Comparison of ENCODE assay signal across 10 cellular contexts in the genomic region with DNA sequence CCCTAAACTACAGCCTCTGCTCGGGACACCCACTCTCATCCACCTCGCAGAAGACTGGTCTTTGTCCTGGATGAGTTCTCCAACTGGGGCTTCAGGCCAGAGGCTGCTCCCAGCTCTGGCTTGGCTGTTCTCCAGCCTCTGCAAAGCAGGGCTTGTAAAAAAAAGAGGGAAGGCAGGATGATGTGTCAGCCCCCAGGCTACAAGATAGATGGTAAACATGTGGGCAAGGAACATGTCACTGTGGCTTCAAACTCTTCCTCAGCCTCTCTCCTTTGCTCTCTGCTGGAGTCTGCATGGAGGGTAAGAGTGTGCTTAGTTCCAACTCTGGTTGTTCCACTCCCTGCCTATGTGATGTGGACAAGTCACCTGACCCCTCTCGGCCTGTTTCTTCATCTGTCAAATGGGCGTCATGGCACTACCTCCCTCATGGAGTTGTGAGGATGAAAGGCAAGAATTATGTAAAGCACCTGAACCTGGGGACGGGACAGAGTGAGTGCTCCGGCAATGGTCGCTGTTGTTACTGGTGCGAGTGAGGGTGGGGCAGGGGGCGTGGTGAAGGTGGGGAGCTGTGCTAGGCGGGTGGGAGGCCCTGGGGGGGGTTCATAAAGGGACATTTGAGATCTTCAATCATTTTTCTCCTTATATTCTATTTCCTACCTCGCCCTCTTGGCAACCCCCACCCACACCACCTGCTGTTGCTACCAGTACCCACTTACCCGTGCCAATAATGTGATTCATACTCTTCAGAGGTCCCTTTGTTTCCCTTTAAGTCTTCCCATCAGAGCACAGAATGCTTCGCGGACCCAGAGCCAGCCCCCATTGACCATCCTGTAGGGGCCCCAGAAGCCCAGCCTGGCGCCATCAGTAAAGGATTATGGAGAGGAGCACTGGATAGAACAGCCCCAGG. TPM values are rescaled to one million over a fixed set of nuclear protein-coding genes. Genes with fewer than 3 reads are reported as not detected.
A peak's percentile ranks its signal among the peaks of the same experiment; 100 is the strongest.
DNase-seq lines count a peak whose midpoint lies in the region; TF ChIP-seq lines count a peak whose summit lies in the region.
"Had no signal": no experiment of that assay in that cellular context is flagged by ENCODE, and none has a peak within 500 bp of the region (broad histone marks: within the 10 kb centered on the region; RNA-seq: fewer than 3 reads in every experiment).

No MANE protein-coding gene starts in this region.

- H3K4me3 Mint-ChIP-seq in type B pancreatic cell: peak overlapping the region; percentile 62
- H3K4me3 Mint-ChIP-seq: T-cell had no signal

- DNase-seq in NCI-H748 (lab: John Stamatoyannopoulos, UW; ENCODE audit: unreplicated experiment): peak; percentile 46
- no peak for DNase-seq in NCI-H748 treated with DMSO at 0.1 percent for 48 hours (lab: John Stamatoyannopoulos, UW)
- DNase-seq in RPMI7951 (ENCODE audit: low read depth): peak; percentile 97
- peak; percentile 33 to 49 for DNase-seq in fibroblast of lung (ENCODE audit: low read depth in 2 of 2)
- DNase-seq in type B pancreatic cell (ENCODE audit: extremely low spot score, unreplicated experiment): no peak
- no peak for DNase-seq in NCI-H2081 (lab: John Stamatoyannopoulos, UW)
- DNase-seq in DMS79 (lab: John Stamatoyannopoulos, UW): no peak
- no peak for DNase-seq in stimulated activated CD4-positive, alpha-beta T cell treated with anti-CD3 and anti-CD28 coated beads, Interleukin-2, amount 100 ng/mL, for 24 hours

- H3K9me3 ChIP-seq in fibroblast of lung (ENCODE audit: control insufficient read depth, insufficient read depth, low read depth, low read length): no peaks in the 10 kb centered on the region
- H3K9me3 ChIP-seq: BLaER1 had no signal

- no peak overlapping the region for H3K27ac ChIP-seq in fibroblast of lung (ENCODE audit: insufficient read depth, low read length)
- H3K27ac ChIP-seq: BLaER1 had no signal

- H3K4me1 ChIP-seq in fibroblast of lung (ENCODE audit: control insufficient read depth, extremely low read depth, insufficient read depth, low read length): no peaks in the 10 kb centered on the region

- H3K27me3 ChIP-seq in fibroblast of lung (ENCODE audit: control insufficient read depth, insufficient read depth, low read length): no peaks in the 10 kb centered on the region
- H3K27me3 ChIP-seq: BLaER1 had no signal

- TF ChIP-seq CTCF in fibroblast of lung (conservative IDR thresholded peaks at IDR 0.05 in 1 of 2, IDR thresholded peaks at IDR 0.05 in 1 of 2; ENCODE audit: low read depth in 1 of 2, low read length in 2 of 2) (no peak), type B pancreatic cell (conservative IDR thresholded peaks at IDR 0.05) (no peak)

- no peaks in the 10 kb centered on the region for H3K27me3 Mint-ChIP-seq in type B pancreatic cell

- peaks cover 12% of the 10 kb centered on the region for H3K4me1 Mint-ChIP-seq in type B pancreatic cell (ENCODE audit: unreplicated experiment)

- H3K36me3 Mint-ChIP-seq in type B pancreatic cell: peaks cover 14% of the 10 kb centered on the region
- H3K36me3 Mint-ChIP-seq: T-cell had no signal

- H3K4me2 ChIP-seq in fibroblast of lung (ENCODE audit: extremely low read depth, insufficient read depth, low read length): no peak overlapping the region
- H3K4me2 ChIP-seq: BLaER1 had no signal

- H3K9me3 Mint-ChIP-seq in type B pancreatic cell: no peaks in the 10 kb centered on the region
- H3K9me3 Mint-ChIP-seq: T-cell had no signal

- no peak overlapping the region for H3K4me3 ChIP-seq in fibroblast of lung (replicated peaks in 1 of 4; ENCODE audit: control extremely low read depth in 1 of 4, insufficient read depth in 1 of 4, low read depth in 3 of 4, low read length in 4 of 4)
- H3K4me3 ChIP-seq: BLaER1 had no signal

- H3K27ac Mint-ChIP-seq in type B pancreatic cell: peak overlapping the region; percentile 85
- H3K27ac Mint-ChIP-seq: T-cell had no signal

- no peaks in the 10 kb centered on the region for H3K79me2 ChIP-seq in fibroblast of lung (ENCODE audit: control insufficient read depth, insufficient read depth, low read length)

- no peak overlapping the region for H3K9ac ChIP-seq in fibroblast of lung (ENCODE audit: insufficient read depth, low read length)
- H3K9ac ChIP-seq: BLaER1 had no signal

- no peak overlapping the region for H2AFZ ChIP-seq in fibroblast of lung (ENCODE audit: low read length)

- H4K20me1 ChIP-seq in fibroblast of lung (ENCODE audit: control insufficient read depth, extremely low read depth, insufficient read depth, low read length): no peaks in the 10 kb centered on the region
- H4K20me1 ChIP-seq: BLaER1 had no signal

- no peaks in the 10 kb centered on the region for H3K36me3 ChIP-seq in fibroblast of lung (ENCODE audit: control insufficient read depth, insufficient read depth, low read length)

RNA-seq across cellular contexts. Expression of a gene that starts 6.8 kb away (rescaled TPM):
- total RNA-seq in RPMI7951 (2014; rRNA removed; shearing (Covaris generic)): 4.4 and 4.6 TPM in 2 replicates
- total RNA-seq in fibroblast of lung (12.6 and 15.0 TPM in 2 replicates), type B pancreatic cell (ENCODE audit: low replicate concordance) (14.1 and 18.7 TPM in 2 replicates)
- polyA plus RNA-seq in fibroblast of lung: 4.9 and 5.3 TPM in 2 replicates
- polyA plus RNA-seq in fibroblast of lung (2012): 4.0 and 4.5 TPM in 2 replicates
- 4.9 and 10.7 TPM in 2 replicates for polyA minus RNA-seq in fibroblast of lung (ENCODE audit: low replicate concordance)

RNA-seq across cellular contexts. Expression of a gene that starts 20.4 kb away (rescaled TPM):
- total RNA-seq in RPMI7951 (2014; rRNA removed; shearing (Covaris generic)): 23.8 and 25.9 TPM in 2 replicates
- 7.2 and 11.4 TPM in 2 replicates for total RNA-seq in fibroblast of lung
- 4.6 and 6.3 TPM in 2 replicates for polyA plus RNA-seq in fibroblast of lung
- polyA plus RNA-seq in fibroblast of lung (2012): 6.1 and 10.7 TPM in 2 replicates
- polyA minus RNA-seq in fibroblast of lung (ENCODE audit: low replicate concordance): 5.9 and 12.2 TPM in 2 replicates
- total RNA-seq in type B pancreatic cell (ENCODE audit: low replicate concordance): 40.2 and 53.1 TPM in 2 replicates

RNA-seq across cellular contexts. Expression of a gene that starts 33.8 kb away (rescaled TPM):
- total RNA-seq in RPMI7951 (2014; rRNA removed; shearing (Covaris generic)): 1,607 and 1,832 TPM in 2 replicates
- total RNA-seq in fibroblast of lung (1,387 and 1,751 TPM in 2 replicates), type B pancreatic cell (ENCODE audit: low replicate concordance) (1,238 and 1,343 TPM in 2 replicates)
- polyA plus RNA-seq in fibroblast of lung: 1,726 and 1,973 TPM in 2 replicates
- 1,989 and 2,401 TPM in 2 replicates for polyA plus RNA-seq in fibroblast of lung (2012)
- 418 and 420 TPM in 2 replicates for polyA minus RNA-seq in fibroblast of lung (ENCODE audit: low replicate concordance)

RNA-seq across cellular contexts. Expression of a gene that starts 33.9 kb away (rescaled TPM):
- 6.1 and 7.1 TPM in 2 replicates for total RNA-seq in RPMI7951 (2014; rRNA removed; shearing (Covaris generic))
- total RNA-seq in fibroblast of lung (10.0 and 18.0 TPM in 2 replicates), type B pancreatic cell (ENCODE audit: low replicate concordance) (16.0 and 20.6 TPM in 2 replicates)
- polyA plus RNA-seq in fibroblast of lung: 6.8 and 8.6 TPM in 2 replicates
- polyA plus RNA-seq in fibroblast of lung (2012): 9.2 and 11.3 TPM in 2 replicates
- polyA minus RNA-seq in fibroblast of lung (ENCODE audit: low replicate concordance): 11.9 and 12.2 TPM in 2 replicates

Comparison
In these comparisons a context has a peak if more than half of its experiments do, and no peak if none do; other contexts are left out.
1. DNase-seq: peak in NCI-H748 (single experiment), RPMI7951 (single experiment) and fibroblast of lung (2 of 2); none in NCI-H748 treated with DMSO at 0.1 percent for 48 hours (single experiment), type B pancreatic cell (single experiment), NCI-H2081 (0 of 2), DMS79 (single experiment) and stimulated activated CD4-positive, alpha-beta T cell treated with anti-CD3 and anti-CD28 coated beads, Interleukin-2, amount 100 ng/mL, for 24 hours (0 of 2).